Comparison of ENCODE assay signal across 8 cellular contexts in the genomic region with DNA sequence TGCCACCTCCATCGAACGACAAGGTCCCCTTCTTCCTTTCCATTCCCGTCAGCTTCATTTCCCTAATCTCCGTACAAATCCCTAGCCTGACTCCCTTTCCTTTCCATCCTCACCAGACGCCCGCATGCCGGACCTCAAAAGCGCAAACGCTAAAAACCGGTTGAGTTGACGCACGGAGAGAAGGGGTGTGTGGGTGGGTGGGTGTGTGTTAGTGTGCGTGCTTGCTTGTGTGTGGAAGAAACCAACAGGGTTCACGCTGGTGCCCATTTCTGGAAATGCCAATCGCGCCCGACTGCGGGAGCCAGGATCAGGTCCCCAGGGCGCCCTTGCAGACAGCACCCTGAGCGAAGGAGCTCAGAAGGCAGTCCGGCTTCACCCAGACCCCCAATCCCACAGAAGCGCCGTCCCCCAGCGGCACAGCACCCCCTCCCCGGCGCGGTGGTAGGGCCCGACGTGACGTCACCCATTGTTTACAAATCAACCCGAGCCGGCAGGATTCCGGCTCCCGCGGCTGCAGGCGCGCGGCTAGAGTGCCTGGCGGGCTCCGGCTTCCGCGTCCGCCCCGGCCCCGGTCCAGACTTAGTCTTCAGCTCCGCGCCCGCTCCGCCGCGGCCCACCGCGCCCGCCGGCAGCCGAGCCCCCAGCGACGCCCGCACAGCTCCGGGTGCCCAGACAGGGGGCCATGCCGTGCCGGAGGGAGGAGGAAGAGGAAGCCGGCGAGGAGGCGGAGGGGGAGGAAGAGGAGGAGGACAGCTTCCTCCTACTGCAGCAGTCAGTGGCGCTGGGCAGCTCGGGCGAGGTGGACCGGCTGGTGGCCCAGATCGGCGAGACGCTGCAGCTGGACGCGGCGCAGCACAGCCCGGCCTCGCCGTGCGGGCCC. TPM values are rescaled to one million over a fixed set of nuclear protein-coding genes. Genes with fewer than 3 reads are reported as not detected.
DNase-seq lines count a peak whose midpoint lies in the region; ATAC-seq, FAIRE-seq and TF ChIP-seq lines count a peak whose summit lies in the region.

A gene with protein sequence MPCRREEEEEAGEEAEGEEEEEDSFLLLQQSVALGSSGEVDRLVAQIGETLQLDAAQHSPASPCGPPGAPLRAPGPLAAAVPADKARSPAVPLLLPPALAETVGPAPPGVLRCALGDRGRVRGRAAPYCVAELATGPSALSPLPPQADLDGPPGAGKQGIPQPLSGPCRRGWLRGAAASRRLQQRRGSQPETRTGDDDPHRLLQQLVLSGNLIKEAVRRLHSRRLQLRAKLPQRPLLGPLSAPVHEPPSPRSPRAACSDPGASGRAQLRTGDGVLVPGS (plus strand): TSS at position 500 of the 880 bp plus-strand sequence. CDS start 183 bp downstream, at position 683.

- TF ChIP-seq POLR2A in GM12892 (IDR thresholded peaks at IDR 0.05; ENCODE audit: low read depth, low read length) = no peak

- H3K36me3 ChIP-seq in ascending aorta (no peaks in the 10 kb centered on the region), hepatocyte (replicated peaks; ENCODE audit: insufficient read depth, low read depth) (no peaks in the 10 kb centered on the region)

- peaks cover 8% of the 10 kb centered on the region for H3K27me3 Mint-ChIP-seq in T-helper 2 cell treated with Interferon-gamma antibody and Interleukin-4, amounts not matched to agents 5 μg/mL and 100 μg/mL, for 36 hours (ENCODE audit: low read depth)

- peaks cover 20% of the 10 kb centered on the region for H3K79me2 ChIP-seq in hepatocyte

- H3K27ac ChIP-seq in ascending aorta = peak within 1 kb of the TSS; percentile 91 to 94
- peak within 1 kb of the TSS; percentile 100 for H3K27ac ChIP-seq in hepatocyte

- intact Hi-C loops in ascending aorta (cut with DNase I) = loop anchor here (1.0 kb wide), 2 partner anchors 15 to 27 kb away; a partner anchor contains a TSS

- H3K4me3 Mint-ChIP-seq in T-helper 2 cell treated with Interferon-gamma antibody and Interleukin-4, amounts not matched to agents 5 μg/mL and 100 μg/mL, for 36 hours = peak within 1 kb of the TSS; percentile 97

- TF ChIP-seq CTCF in ascending aorta (IDR thresholded peaks at IDR 0.05) = peak in 1 of 3 experiments; percentile 26
- TF ChIP-seq CTCF in hepatocyte (IDR thresholded peaks at IDR 0.05; ENCODE audit: poor library complexity) = no peak

- H3K9me2 ChIP-seq in hepatocyte (replicated peaks; ENCODE audit: insufficient read depth) = no peaks in the 10 kb centered on the region

- peak; percentile 87 for ATAC-seq in HG02678 (IDR thresholded peaks at IDR 0.05; ENCODE audit: unreplicated experiment)

- peaks cover 4 to 8% of the 10 kb centered on the region in 2 donors for H3K4me1 ChIP-seq in ascending aorta
- peaks cover 19% of the 10 kb centered on the region for H3K4me1 ChIP-seq in hepatocyte (ENCODE audit: insufficient read depth)

- peaks cover 23% of the 10 kb centered on the region for H3K4me1 Mint-ChIP-seq in T-helper 2 cell treated with Interferon-gamma antibody and Interleukin-4, amounts not matched to agents 5 μg/mL and 100 μg/mL, for 36 hours (ENCODE audit: low read depth)

- no peaks in the 10 kb centered on the region for H4K20me1 ChIP-seq in hepatocyte (ENCODE audit: insufficient read depth, poor library complexity, severe bottlenecking)

- under 1% methylated on average over 63 of the region's 79 CpGs for WGBS in hepatocyte (ENCODE audit: low lambda C conversion rate, missing lambda C conversion rate)

- peak; percentile 97 for FAIRE-seq in GM12892 (lab: Jason Lieb, UNC)

- H3K9me3 Mint-ChIP-seq in T-helper 2 cell treated with Interferon-gamma antibody and Interleukin-4, amounts not matched to agents 5 μg/mL and 100 μg/mL, for 36 hours = no peaks in the 10 kb centered on the region

- H3K27me3 ChIP-seq in ascending aorta = no peaks in the 10 kb centered on the region
- no peaks in the 10 kb centered on the region for H3K27me3 ChIP-seq in hepatocyte

- peaks cover 2% of the 10 kb centered on the region for H3K36me3 Mint-ChIP-seq in T-helper 2 cell treated with Interferon-gamma antibody and Interleukin-4, amounts not matched to agents 5 μg/mL and 100 μg/mL, for 36 hours (ENCODE audit: low read depth)

- H3K9me3 ChIP-seq in ascending aorta (no peaks in the 10 kb centered on the region), hepatocyte (ENCODE audit: low read depth) (no peaks in the 10 kb centered on the region)

- H3K4me2 ChIP-seq in hepatocyte = peak within 1 kb of the TSS; percentile 98

- peak within 1 kb of the TSS; percentile 85 to 95 for H3K4me3 ChIP-seq in ascending aorta
- peak within 1 kb of the TSS; percentile 94 for H3K4me3 ChIP-seq in hepatocyte

- H2AFZ ChIP-seq in hepatocyte = peak within 1 kb of the TSS; percentile 90

- DNase-seq in GM12892 (ENCODE audit: insufficient read length) (peak; percentile 58), NCI-H1417 treated with DMSO at 0.1 percent for 48 hours (lab: John Stamatoyannopoulos, UW) (peak; percentile 29), ascending aorta (ENCODE audit: low spot score in 2 of 2) (peak; percentile 44 to 93), hepatocyte (ENCODE audit: low spot score) (peak; percentile 95), retina (peak; percentile 96), cortex of kidney (lab: John Stamatoyannopoulos, UW) (no peak)
- DNase-seq in T-helper 2 cell treated with Interferon-gamma antibody and Interleukin-4, amounts not matched to agents 5 μg/mL and 100 μg/mL, for 36 hours (ENCODE audit: low spot score) = peak; percentile 88

- H3K27ac Mint-ChIP-seq in T-helper 2 cell treated with Interferon-gamma antibody and Interleukin-4, amounts not matched to agents 5 μg/mL and 100 μg/mL, for 36 hours = peak within 1 kb of the TSS; percentile 99

RNA-seq across cellular contexts. Expression of the gene that starts here (rescaled TPM):
- 0.34 TPM for polyA plus RNA-seq in GM12892 (2012; ENCODE audit: missing spikeins)
- total RNA-seq in ascending aorta (5.2 TPM), hepatocyte (13.8 and 14.2 TPM in 2 replicates)
- polyA plus RNA-seq in hepatocyte = 8.1 and 14.2 TPM in 2 replicates
